8 cellular contexts compared by ENCODE assay signal in the genomic region with DNA sequence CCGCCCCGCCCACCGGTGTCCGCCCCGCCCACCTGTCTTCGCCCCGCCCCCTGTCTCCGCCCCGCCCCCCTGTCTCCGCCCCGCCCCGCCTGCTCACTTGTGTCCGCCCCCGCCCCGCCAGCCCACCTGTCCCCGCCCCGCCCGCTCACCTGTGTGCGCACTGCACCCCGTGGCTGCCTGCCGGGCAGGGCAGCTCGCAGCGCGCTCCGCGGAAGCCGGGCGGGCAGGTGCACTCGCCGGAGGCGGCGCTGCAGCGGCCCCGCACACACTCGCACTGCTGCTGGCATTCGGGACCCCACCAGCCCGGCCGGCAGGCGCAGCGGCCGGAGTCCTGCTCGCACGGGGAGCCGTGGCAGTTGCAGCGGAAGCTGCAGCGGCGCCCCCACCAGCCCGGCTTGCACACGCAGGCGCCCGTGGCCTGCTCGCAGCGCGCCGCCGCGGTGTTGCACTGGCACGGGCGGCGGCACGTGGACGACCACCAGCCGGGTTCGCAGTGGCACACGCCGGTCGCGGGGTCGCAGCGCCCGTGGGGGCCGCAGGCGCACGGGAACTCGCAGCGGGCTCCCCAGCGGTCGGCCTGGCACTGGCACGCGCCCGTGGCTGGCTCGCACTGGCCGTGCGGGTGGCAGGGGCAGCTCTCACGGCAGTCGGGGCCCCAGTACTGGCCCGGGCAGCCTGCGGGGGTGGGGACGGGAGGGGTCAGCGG. TPM values are rescaled to one million over a fixed set of nuclear protein-coding genes. Genes with fewer than 3 reads are reported as not detected.
DNase-seq lines count a peak whose midpoint lies in the region; ATAC-seq and TF ChIP-seq lines count a peak whose summit lies in the region.

No MANE protein-coding gene starts in this region.

- peaks cover 18% of the 10 kb centered on the region for H3K4me1 ChIP-seq in ACC112 (ENCODE audit: control insufficient read depth, insufficient read depth, low read length, unreplicated experiment)

- H3K27ac ChIP-seq in ACC112 (ENCODE audit: low read depth, low read length) (no peak overlapping the region), brain microvascular endothelial cell (no peak overlapping the region)

- in situ Hi-C loops in brain microvascular endothelial cell (cut with HindIII; ENCODE audit: low pct_ligation_motif_present, low sequenced_read_pairs): no loop called here

- ATAC-seq in GM21737 (IDR thresholded peaks at IDR 0.05; ENCODE audit: unreplicated experiment): no peak
- ATAC-seq in GM18909 (IDR thresholded peaks at IDR 0.05; ENCODE audit: poor library complexity, unreplicated experiment): no peak

- DNase-seq in SW480 (ENCODE audit: low spot score): peak; percentile 76
- no peak for DNase-seq in brain microvascular endothelial cell
- no peak for DNase-seq in kidney epithelial cell (ENCODE audit: low read depth)
- DNase-seq in stimulated activated CD8-positive, alpha-beta memory T cell treated with anti-CD3 and anti-CD28 coated beads, Interleukin-12 subunit alpha, Interleukin-12 subunit beta, amount 100 ng/mL, for 1 hour (ENCODE audit: low read depth): peak; percentile 35

- no peaks in the 10 kb centered on the region for H3K36me3 ChIP-seq in ACC112 (ENCODE audit: insufficient read depth, low read length)
- H3K36me3 ChIP-seq in brain microvascular endothelial cell (replicated peaks): no peaks in the 10 kb centered on the region
- no peaks in the 10 kb centered on the region for H3K36me3 ChIP-seq in kidney epithelial cell (ENCODE audit: control insufficient read depth, insufficient read depth, low read length)

- peak; percentile 56 for TF ChIP-seq POLR2A in GM19099 (IDR thresholded peaks at IDR 0.05; ENCODE audit: extremely low read depth, insufficient read length, low read depth)

- H3K4me3 ChIP-seq in ACC112 (ENCODE audit: low read depth, low read length) (peak overlapping the region; percentile 74), brain microvascular endothelial cell (ENCODE audit: low read depth, low read length) (peak overlapping the region; percentile 35), kidney epithelial cell (ENCODE audit: low read depth, low read length) (peak overlapping the region; percentile 33)

- no peaks in the 10 kb centered on the region for H3K27me3 ChIP-seq in ACC112 (ENCODE audit: insufficient read depth, low read length)
- no peaks in the 10 kb centered on the region for H3K27me3 ChIP-seq in brain microvascular endothelial cell (replicated peaks)
- no peaks in the 10 kb centered on the region for H3K27me3 ChIP-seq in kidney epithelial cell (ENCODE audit: control insufficient read depth, insufficient read depth, low read length)

- H3K79me2 ChIP-seq in ACC112 (ENCODE audit: control insufficient read depth, insufficient read depth, low read length, unreplicated experiment): no peaks in the 10 kb centered on the region

- no peak overlapping the region for H2AFZ ChIP-seq in ACC112 (ENCODE audit: low read length, unreplicated experiment)

- TF ChIP-seq CTCF in brain microvascular endothelial cell (IDR thresholded peaks at IDR 0.05; ENCODE audit: low read depth, low read length, missing control alignments) (peak; percentile 7), kidney epithelial cell (IDR thresholded peaks at IDR 0.05; ENCODE audit: insufficient read depth, low read length, poor library complexity, severe bottlenecking) (no peak)

RNA-seq across cellular contexts. Expression of a gene that starts 2.1 kb away (rescaled TPM):
- 34.9 and 41.0 TPM in 2 replicates for total RNA-seq in kidney epithelial cell

RNA-seq across cellular contexts. Expression of a gene that starts 6.2 kb away (rescaled TPM):
- 7.9 and 12.8 TPM in 2 replicates for total RNA-seq in kidney epithelial cell

RNA-seq across cellular contexts. Expression of a gene that starts 14.8 kb away (rescaled TPM):
- 9.1 and 15.5 TPM in 2 replicates for total RNA-seq in kidney epithelial cell

RNA-seq across cellular contexts. Expression of a gene that starts 41.2 kb away (rescaled TPM):
- total RNA-seq in kidney epithelial cell: 185 and 220 TPM in 2 replicates

Comparison
In these comparisons a context has a peak if more than half of its experiments do, and no peak if none do; other contexts are left out.
1. DNase-seq: peak in SW480 (single experiment) and stimulated activated CD8-positive, alpha-beta memory T cell treated with anti-CD3 and anti-CD28 coated beads, Interleukin-12 subunit alpha, Interleukin-12 subunit beta, amount 100 ng/mL, for 1 hour (single experiment); none in brain microvascular endothelial cell (single experiment) and kidney epithelial cell (single experiment).
2. Peak in every context shown above with its lines, with median percentiles within 50 percentile points of each other: H3K4me3 ChIP-seq.